In the genomic region with DNA sequence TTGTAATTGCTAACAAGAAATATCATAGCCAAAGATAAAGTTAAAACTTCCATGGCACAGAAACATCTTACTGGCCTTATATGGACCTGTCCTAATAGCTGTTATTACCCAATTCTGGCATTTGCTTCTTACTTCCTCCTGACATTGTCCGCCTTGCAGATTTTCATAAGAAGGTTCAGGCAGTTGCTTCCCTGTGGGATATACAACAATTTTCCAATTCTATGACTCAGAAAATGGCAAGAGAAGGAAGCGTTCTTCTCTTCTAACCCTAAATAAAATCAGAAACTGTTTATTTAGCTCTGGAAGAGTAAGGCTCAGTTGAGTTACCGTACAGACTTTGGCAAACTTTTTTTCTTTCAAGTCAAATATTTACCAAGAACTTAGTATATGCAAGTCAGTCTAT, we compare ENCODE assay signal across 9 cellular contexts. TPM values are rescaled to one million over a fixed set of nuclear protein-coding genes. Genes with fewer than 3 reads are reported as not detected.
DNase-seq lines count a peak whose midpoint lies in the region; ATAC-seq, FAIRE-seq and TF ChIP-seq lines count a peak whose summit lies in the region.
"Had no signal": no experiment of that assay in that cellular context is flagged by ENCODE, and none has a peak within 500 bp of the region (broad histone marks: within the 10 kb centered on the region; RNA-seq: fewer than 3 reads in every experiment).

No MANE protein-coding gene starts in this region.

- H3K4me1 ChIP-seq in DOHH2 (ENCODE audit: control insufficient read depth, low read length) (peaks cover 18% of the 10 kb centered on the region), OCI-LY1 (ENCODE audit: insufficient read depth, low read length, severe bottlenecking) (peaks cover 35% of the 10 kb centered on the region), endothelial cell of umbilical vein (ENCODE audit: control insufficient read depth, extremely low read depth, insufficient read depth, low read length) (peaks cover 24% of the 10 kb centered on the region)

- H3K9me3 ChIP-seq in DOHH2 (ENCODE audit: control insufficient read depth, insufficient read depth, low read length) (no peaks in the 10 kb centered on the region), OCI-LY1 (ENCODE audit: low read length) (no peaks in the 10 kb centered on the region), endothelial cell of umbilical vein (replicated peaks; ENCODE audit: control insufficient read depth, insufficient read depth, low read length) (no peaks in the 10 kb centered on the region)
- H3K9me3 ChIP-seq: pancreas had no signal

- H2AFZ ChIP-seq in OCI-LY1 (ENCODE audit: low read length) (no peak overlapping the region), endothelial cell of umbilical vein (ENCODE audit: low read depth, low read length) (no peak overlapping the region)

- H3K27ac ChIP-seq in DOHH2 (ENCODE audit: low read depth, low read length) (no peak overlapping the region), OCI-LY1 (ENCODE audit: low read depth, low read length, poor library complexity, severe bottlenecking) (no peak overlapping the region), endothelial cell of umbilical vein (ENCODE audit: insufficient read depth, low read depth, low read length) (peak overlapping the region; percentile 93)

- POLR2A ChIA-PET in endothelial cell of umbilical vein (lab: Charles Lee), result interaction anchor here (1.0 kb wide), 1 partner anchor 35 kb away, joined by 3 read pairs; no protein-coding TSS in a partner anchor

- H3K4me2 ChIP-seq in DOHH2 (ENCODE audit: low read length) (peak overlapping the region; percentile 86), OCI-LY1 (ENCODE audit: low read length) (peak overlapping the region; percentile 78), endothelial cell of umbilical vein (ENCODE audit: insufficient read depth, low read length) (peak overlapping the region; percentile 84)

- H3K9ac ChIP-seq in OCI-LY1 (ENCODE audit: low read length) (peak overlapping the region; percentile 98), endothelial cell of umbilical vein (replicated peaks; ENCODE audit: extremely low read depth, insufficient read depth, low read length) (peak overlapping the region; percentile 96)

- dilution Hi-C loops in endothelial cell of umbilical vein (cut with MboI; ENCODE audit: extremely low pct_ligation_motif_present, low sequenced_read_pairs), result no loop called here

- DNase-seq in endothelial cell of umbilical vein (ENCODE audit: low read depth, low spot score) (peak; percentile 52), pons (ENCODE audit: low spot score) (peak; percentile 20), NCI-H1092 treated with DMSO at 0.1 percent for 48 hours (lab: John Stamatoyannopoulos, UW) (no peak), T-helper 9 cell (no peak)
- DNase-seq: pancreas had no signal

- peaks cover 6% of the 10 kb centered on the region; the same call in 1 of the 2 replicates for H3F3A ChIP-seq in DOHH2 (ENCODE audit: control insufficient read depth, insufficient read depth)
- 0 out of 2 replicates have a peak, but pooled peaks cover 4% of the 10 kb centered on the region for H3F3A ChIP-seq in OCI-LY1 (ENCODE audit: insufficient read depth, low read length)

- TF ChIP-seq CTCF in DOHH2 (IDR thresholded peaks at IDR 0.05; ENCODE audit: low read depth, low read length, poor library complexity, severe bottlenecking), result no peak
- TF ChIP-seq CTCF in OCI-LY1 (IDR thresholded peaks at IDR 0.05; ENCODE audit: low read length), result no peak
- no peak for TF ChIP-seq CTCF in endothelial cell of umbilical vein (IDR thresholded peaks at IDR 0.05; ENCODE audit: extremely low read depth in 1 of 2, insufficient read depth in 1 of 2, low read depth in 1 of 2, low read length in 2 of 2)

- H3K79me2 ChIP-seq in DOHH2 (ENCODE audit: control insufficient read depth, low read length), result peaks cover 70% of the 10 kb centered on the region
- H3K79me2 ChIP-seq in OCI-LY1 (ENCODE audit: insufficient read depth, low read length), result peaks cover 56% of the 10 kb centered on the region
- H3K79me2 ChIP-seq in endothelial cell of umbilical vein (ENCODE audit: control insufficient read depth, insufficient read depth, low read length), result peaks cover 61% of the 10 kb centered on the region

- H3K4me3 ChIP-seq in DOHH2 (ENCODE audit: low read length) (peak overlapping the region; percentile 99), OCI-LY1 (ENCODE audit: low read depth, low read length, poor library complexity, severe bottlenecking) (peak overlapping the region; percentile 99), endothelial cell of umbilical vein (replicated peaks in 1 of 3; ENCODE audit: insufficient read depth in 1 of 3, low read depth in 1 of 3, low read length in 3 of 3) (peak overlapping the region; percentile 38 to 96 (median 80))

- TF ChIP-seq POLR2A in endothelial cell of umbilical vein (IDR thresholded peaks at IDR 0.05; ENCODE audit: low read depth, low read length), result no peak

- intact Hi-C loops in endothelial cell of umbilical vein (cut with micrococcal nuclease), result loop anchor here (2.0 kb wide), 1 partner anchor 22 kb away; no protein-coding TSS in a partner anchor

- no peak for ATAC-seq in GM19455 (IDR thresholded peaks at IDR 0.05; ENCODE audit: unreplicated experiment)
- ATAC-seq in HG02610 (IDR thresholded peaks at IDR 0.05; ENCODE audit: unreplicated experiment), result no peak

- H3K36me3 ChIP-seq in DOHH2 (ENCODE audit: control insufficient read depth, low read length) (peaks cover 16% of the 10 kb centered on the region), OCI-LY1 (ENCODE audit: insufficient read depth, low read length) (peaks cover 8% of the 10 kb centered on the region), endothelial cell of umbilical vein (ENCODE audit: control insufficient read depth in 2 of 2, extremely low read depth in 1 of 2, insufficient read depth in 2 of 2, low read length in 2 of 2) (no peaks in the 10 kb centered on the region)
- H3K36me3 ChIP-seq: pancreas had no signal

- H3K27me3 ChIP-seq in DOHH2 (ENCODE audit: control insufficient read depth, low read length) (no peaks in the 10 kb centered on the region), OCI-LY1 (ENCODE audit: insufficient read depth, low read length) (no peaks in the 10 kb centered on the region; the same call in 1 of the 2 replicates), endothelial cell of umbilical vein (ENCODE audit: control insufficient read depth in 2 of 2, insufficient read depth in 2 of 2, low read length in 2 of 2) (no peaks in the 10 kb centered on the region)
- H3K27me3 ChIP-seq: pancreas had no signal

- H3K9me1 ChIP-seq in endothelial cell of umbilical vein (replicated peaks; ENCODE audit: control insufficient read depth, extremely low read depth, insufficient read depth, low read length), result no peaks in the 10 kb centered on the region

- CTCF ChIA-PET in endothelial cell of umbilical vein (lab: Charles Lee), result interaction anchor here (1.0 kb wide), 1 partner anchor 36 kb away, joined by 3 read pairs; no protein-coding TSS in a partner anchor

- H3K9me2 ChIP-seq in DOHH2 (replicated peaks; ENCODE audit: control insufficient read depth, low read length) (no peaks in the 10 kb centered on the region), OCI-LY1 (ENCODE audit: low read depth, low read length) (no peaks in the 10 kb centered on the region)

- BruUV-seq in endothelial cell of umbilical vein (replicated peaks; lab: Mats Ljungman, UMichigan), result no TSS peak

- peak; percentile 21 for FAIRE-seq in endothelial cell of umbilical vein (lab: Jason Lieb, UNC)
- FAIRE-seq: pancreas had no signal

- H4K20me1 ChIP-seq in DOHH2 (ENCODE audit: control insufficient read depth, insufficient read depth, low read depth, low read length), result peaks cover 8% of the 10 kb centered on the region; the same call in 1 of the 2 replicates
- 0 out of 2 replicates have a peak, but pooled peaks cover 3% of the 10 kb centered on the region for H4K20me1 ChIP-seq in OCI-LY1 (ENCODE audit: insufficient read depth, low read length)
- peaks cover 5% of the 10 kb centered on the region for H4K20me1 ChIP-seq in endothelial cell of umbilical vein (replicated peaks; ENCODE audit: control insufficient read depth, extremely low read depth, insufficient read depth, low read length)

RNA-seq across cellular contexts. Expression of gene PRKAA1, which starts 1.7 kb away (rescaled TPM):
- 83.5 and 97.2 TPM in 2 replicates for total RNA-seq in endothelial cell of umbilical vein
- 25.5 and 37.0 TPM in 2 replicates for polyA plus RNA-seq in endothelial cell of umbilical vein
- polyA plus RNA-seq in endothelial cell of umbilical vein (2011; cell fraction: cytosol; rRNA removed), result 24.9 and 30.5 TPM in 2 replicates
- polyA plus RNA-seq in endothelial cell of umbilical vein (2011; cell fraction: nucleus; rRNA removed), result 163 and 208 TPM in 2 replicates
- polyA plus RNA-seq in endothelial cell of umbilical vein (2012), result 45.4 and 73.0 TPM in 2 replicates
- 52.0 and 52.3 TPM in 2 replicates for polyA minus RNA-seq in endothelial cell of umbilical vein
- polyA minus RNA-seq in endothelial cell of umbilical vein (2011; cell fraction: cytosol; rRNA and poly(A)+ RNA removed), result 48.2 TPM
- polyA minus RNA-seq in endothelial cell of umbilical vein (2011; cell fraction: nucleus; rRNA and poly(A)+ RNA removed), result 82.1 and 109 TPM in 2 replicates

RNA-seq across cellular contexts. Expression of gene RPL37, which starts 38.5 kb away (rescaled TPM):
- total RNA-seq in endothelial cell of umbilical vein, result 1,348 and 1,380 TPM in 2 replicates
- 259 and 274 TPM in 2 replicates for polyA plus RNA-seq in endothelial cell of umbilical vein
- polyA plus RNA-seq in endothelial cell of umbilical vein (2011; cell fraction: cytosol; rRNA removed), result 713 and 717 TPM in 2 replicates
- 198 and 377 TPM in 2 replicates for polyA plus RNA-seq in endothelial cell of umbilical vein (2011; cell fraction: nucleus; rRNA removed)
- 2,072 and 2,765 TPM in 2 replicates for polyA plus RNA-seq in endothelial cell of umbilical vein (2012)
- 1,095 and 1,451 TPM in 2 replicates for polyA minus RNA-seq in endothelial cell of umbilical vein
- 1,353 TPM for polyA minus RNA-seq in endothelial cell of umbilical vein (2011; cell fraction: cytosol; rRNA and poly(A)+ RNA removed)
- polyA minus RNA-seq in endothelial cell of umbilical vein (2011; cell fraction: nucleus; rRNA and poly(A)+ RNA removed), result 127 and 132 TPM in 2 replicates

RNA-seq across cellular contexts. Expression of gene TTC33, which starts 40.7 kb away (rescaled TPM):
- total RNA-seq in endothelial cell of umbilical vein, result 11.7 and 14.2 TPM in 2 replicates
- polyA plus RNA-seq in endothelial cell of umbilical vein, result 1.4 and 2.2 TPM in 2 replicates
- polyA plus RNA-seq in endothelial cell of umbilical vein (2011; cell fraction: cytosol; rRNA removed), result 3.4 and 3.6 TPM in 2 replicates
- 8.6 and 9.5 TPM in 2 replicates for polyA plus RNA-seq in endothelial cell of umbilical vein (2011; cell fraction: nucleus; rRNA removed)
- polyA plus RNA-seq in endothelial cell of umbilical vein (2012), result 9.5 and 12.2 TPM in 2 replicates
- polyA minus RNA-seq in endothelial cell of umbilical vein, result 3.6 and 4.6 TPM in 2 replicates
- 12.0 TPM for polyA minus RNA-seq in endothelial cell of umbilical vein (2011; cell fraction: cytosol; rRNA and poly(A)+ RNA removed)
- 4.8 and 8.8 TPM in 2 replicates for polyA minus RNA-seq in endothelial cell of umbilical vein (2011; cell fraction: nucleus; rRNA and poly(A)+ RNA removed)

RNA-seq across cellular contexts. Expression of gene CARD6, which starts 44.7 kb away (rescaled TPM):
- 21.1 and 23.8 TPM in 2 replicates for total RNA-seq in endothelial cell of umbilical vein
- 11.0 and 11.3 TPM in 2 replicates for polyA plus RNA-seq in endothelial cell of umbilical vein
- polyA plus RNA-seq in endothelial cell of umbilical vein (2011; cell fraction: cytosol; rRNA removed), result 14.5 and 15.1 TPM in 2 replicates
- 9.3 and 10.7 TPM in 2 replicates for polyA plus RNA-seq in endothelial cell of umbilical vein (2011; cell fraction: nucleus; rRNA removed)
- polyA plus RNA-seq in endothelial cell of umbilical vein (2012), result 13.2 and 19.0 TPM in 2 replicates
- 18.7 and 19.9 TPM in 2 replicates for polyA minus RNA-seq in endothelial cell of umbilical vein
- polyA minus RNA-seq in endothelial cell of umbilical vein (2011; cell fraction: cytosol; rRNA and poly(A)+ RNA removed), result 7.4 TPM
- 7.4 and 11.3 TPM in 2 replicates for polyA minus RNA-seq in endothelial cell of umbilical vein (2011; cell fraction: nucleus; rRNA and poly(A)+ RNA removed)

Comparison
In these comparisons a context has a peak if more than half of its experiments do, and no peak if none do; other contexts are left out.
1. DNase-seq: peak in endothelial cell of umbilical vein (single experiment) and pons (single experiment); none in NCI-H1092 treated with DMSO at 0.1 percent for 48 hours (single experiment) and T-helper 9 cell (single experiment).
2. Peak in every context shown above with its lines, with median percentiles within 50 percentile points of each other: H3K4me2 ChIP-seq and H3K4me3 ChIP-seq.